10 cellular contexts compared by ENCODE assay signal in the genomic region with DNA sequence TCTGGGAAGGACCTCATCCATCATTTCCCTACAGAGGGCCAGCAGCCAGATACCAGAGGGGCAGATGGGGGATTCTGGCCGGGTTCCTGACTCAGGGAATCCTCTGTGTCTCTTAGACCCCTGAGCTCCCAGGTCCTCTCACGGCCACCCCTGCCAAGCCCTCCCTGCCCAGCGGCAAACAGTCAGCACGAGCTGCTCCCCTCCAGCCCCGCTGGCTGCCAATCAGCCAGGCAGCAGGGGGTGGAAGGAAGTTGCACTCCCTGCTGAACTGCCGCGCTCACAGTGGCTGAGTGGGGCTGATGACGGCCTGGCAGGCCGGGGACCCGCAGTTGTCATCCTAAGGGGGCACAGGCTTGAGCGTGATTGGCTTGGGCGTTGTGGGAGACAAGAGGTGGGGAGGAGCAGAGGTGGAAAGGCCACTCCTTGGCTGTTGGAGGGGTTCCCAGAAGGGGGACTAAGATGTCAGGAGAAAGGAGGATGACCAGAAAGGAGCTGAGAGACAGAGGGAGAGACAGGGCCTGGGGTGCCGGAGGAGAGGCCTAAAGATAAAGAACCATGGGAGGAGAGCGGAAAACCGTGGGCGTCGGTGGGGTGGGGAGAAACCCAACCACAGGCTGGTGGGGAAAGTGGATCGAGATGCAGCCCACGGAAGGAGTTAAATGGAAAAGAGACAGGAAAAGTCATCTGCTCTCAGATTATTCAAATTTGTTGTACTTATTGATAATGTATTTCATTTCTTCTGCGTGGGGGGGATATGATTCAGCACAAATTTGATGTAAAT. TPM values are rescaled to one million over a fixed set of nuclear protein-coding genes. Genes with fewer than 3 reads are reported as not detected.
"Had no signal": no experiment of that assay in that cellular context is flagged by ENCODE, and none has a peak within 500 bp of the region (broad histone marks: within the 10 kb centered on the region; RNA-seq: fewer than 3 reads in every experiment).

No MANE protein-coding gene starts in this region.

- H3K27ac ChIP-seq: brain microvascular endothelial cell, foreskin keratinocyte, thyroid gland had no signal

- H3K27me3 ChIP-seq: brain microvascular endothelial cell, thyroid gland had no signal

- H3K4me3 Mint-ChIP-seq: activated CD4-positive, alpha-beta T cell treated with anti-CD3 and anti-CD28 coated beads, Interleukin-2, amount 10 ng/mL, durations not matched to agents 7 days and 5 days; activated naive CD8-positive, alpha-beta T cell treated with anti-CD3 and anti-CD28 coated beads, Interleukin-2, amount 10 ng/mL, durations not matched to agents 7 days and 5 days; stimulated activated memory B cell treated with anti-CD40 and anti-IgM and Interleukin-4, amounts not matched to agents 10 μg/mL and 1 μg/mL and 100 μg/mL, for 72 hours had no signal

- H3K36me3 Mint-ChIP-seq: stimulated activated memory B cell treated with anti-CD40 and anti-IgM and Interleukin-4, amounts not matched to agents 10 μg/mL and 1 μg/mL and 100 μg/mL, for 72 hours had no signal

- H3K4me1 Mint-ChIP-seq: activated naive CD8-positive, alpha-beta T cell treated with anti-CD3 and anti-CD28 coated beads, Interleukin-2, amount 10 ng/mL, durations not matched to agents 7 days and 5 days; stimulated activated memory B cell treated with anti-CD40 and anti-IgM and Interleukin-4, amounts not matched to agents 10 μg/mL and 1 μg/mL and 100 μg/mL, for 72 hours had no signal

- H3K27ac Mint-ChIP-seq: activated CD4-positive, alpha-beta T cell treated with anti-CD3 and anti-CD28 coated beads, Interleukin-2, amount 10 ng/mL, durations not matched to agents 7 days and 5 days; activated naive CD8-positive, alpha-beta T cell treated with anti-CD3 and anti-CD28 coated beads, Interleukin-2, amount 10 ng/mL, durations not matched to agents 7 days and 5 days; stimulated activated memory B cell treated with anti-CD40 and anti-IgM and Interleukin-4, amounts not matched to agents 10 μg/mL and 1 μg/mL and 100 μg/mL, for 72 hours had no signal

- H3K4me1 ChIP-seq: foreskin keratinocyte had no signal

- ATAC-seq: foreskin keratinocyte; stimulated activated memory B cell treated with anti-CD40 and anti-IgM and Interleukin-4, amounts not matched to agents 10 μg/mL and 1 μg/mL and 100 μg/mL, for 72 hours had no signal

- H3K4me3 ChIP-seq: lung, thyroid gland had no signal

- H3K9me3 ChIP-seq: thyroid gland had no signal

- DNase-seq: activated CD4-positive, alpha-beta T cell treated with anti-CD3 and anti-CD28 coated beads, Interleukin-2, amount 10 ng/mL, durations not matched to agents 7 days and 5 days; activated CD8-positive, alpha-beta memory T cell treated with anti-CD3 and anti-CD28 coated beads for 24 hours; activated naive CD8-positive, alpha-beta T cell treated with anti-CD3 and anti-CD28 coated beads, Interleukin-2, amount 10 ng/mL, durations not matched to agents 7 days and 5 days; brain microvascular endothelial cell; effector memory CD4-positive, alpha-beta T cell; foreskin keratinocyte; posterior cingulate gyrus; thyroid gland had no signal

- H3K36me3 ChIP-seq: brain microvascular endothelial cell, thyroid gland had no signal

RNA-seq across cellular contexts. Expression of a gene that starts 4.4 kb away (rescaled TPM):
- total RNA-seq: activated CD4-positive, alpha-beta T cell treated with anti-CD3 and anti-CD28 coated beads, Interleukin-2, amount 10 ng/mL, durations not matched to agents 7 days and 5 days; activated naive CD8-positive, alpha-beta T cell treated with anti-CD3 and anti-CD28 coated beads, Interleukin-2, amount 10 ng/mL, durations not matched to agents 7 days and 5 days had no signal
